30 cellular contexts compared by ENCODE assay signal in genomic region chr5:67297802-67298532, GRCh38.
"Had no signal": no experiment of that assay in that cellular context is flagged by ENCODE, and none has a peak within 500 bp of the region (broad histone marks: within the 10 kb centered on the region; RNA-seq: fewer than 3 reads in every experiment).

No MANE protein-coding gene starts in this region.

- H3K4me1 Mint-ChIP-seq: endodermal cell, memory B cell, naive B cell had no signal

- H3K27me3 ChIP-seq: dorsolateral prefrontal cortex, heart right ventricle, neutrophil, pancreas, right lobe of liver, suprapubic skin had no signal

- H3K9me3 ChIP-seq: heart right ventricle, lower lobe of right lung, mucosa of descending colon, neutrophil, pancreas, right lobe of liver, suprapubic skin had no signal

- H3K27ac ChIP-seq: epithelial cell of prostate, heart right ventricle, lower lobe of right lung, neutrophil, pancreas, right lobe of liver, suprapubic skin had no signal

- FAIRE-seq: colon, islet of Langerhans, pancreas, small intestine had no signal

- H3K4me3 Mint-ChIP-seq: endodermal cell; memory B cell; mesothelial cell of epicardium; naive B cell; natural killer cell treated with Interleukin-12 subunit alpha and Interleukin-12 subunit beta and Interleukin-15 and Interleukin-18, amount 100 ng/mL, for 72 hours; neural crest cell; stimulated activated naive B cell treated with anti-CD40 and anti-IgM and Interleukin-4, amounts not matched to agents 10 μg/mL and 1 μg/mL and 100 μg/mL, for 72 hours; stimulated activated naive CD8-positive, alpha-beta T cell treated with anti-CD3 and anti-CD28 coated beads, Interleukin-15, Interleukin-2, amounts not matched to agents 100 ng/mL and 50 ng/mL, for 24 hours; type B pancreatic cell had no signal

- DNase-seq: dorsolateral prefrontal cortex; effector CD4-positive, alpha-beta T cell; endodermal cell; foreskin melanocyte; glutamatergic neuron; heart right ventricle; hippocampal formation; left ventricle myocardium superior; lower lobe of right lung; mucosa of descending colon; naive B cell; pancreas; retina; right lobe of liver; small intestine; stimulated activated CD4-positive, alpha-beta T cell treated with anti-CD3 and anti-CD28 coated beads, Interleukin-15, amount 100 ng/mL, for 24 hours; stimulated activated CD4-positive, alpha-beta T cell treated with anti-CD3 and anti-CD28 coated beads, Interleukin-2, amount 100 ng/mL, for 48 hours; stimulated activated naive B cell treated with anti-CD40 and anti-IgM and Interleukin-4, amounts not matched to agents 10 μg/mL and 1 μg/mL and 100 μg/mL, for 72 hours had no signal

- H3K4me3 ChIP-seq: dorsolateral prefrontal cortex, heart right ventricle, lower lobe of right lung, mucosa of descending colon, pancreas, right lobe of liver, suprapubic skin had no signal

- H3K36me3 ChIP-seq: heart right ventricle, lower lobe of right lung, neutrophil, pancreas, right lobe of liver, suprapubic skin had no signal

- H3K9me3 Mint-ChIP-seq: endodermal cell; memory B cell; natural killer cell treated with Interleukin-12 subunit alpha and Interleukin-12 subunit beta and Interleukin-15 and Interleukin-18, amount 100 ng/mL, for 72 hours; stimulated activated naive B cell treated with anti-CD40 and anti-IgM and Interleukin-4, amounts not matched to agents 10 μg/mL and 1 μg/mL and 100 μg/mL, for 72 hours; stimulated activated naive CD8-positive, alpha-beta T cell treated with anti-CD3 and anti-CD28 coated beads, Interleukin-15, Interleukin-2, amounts not matched to agents 100 ng/mL and 50 ng/mL, for 24 hours had no signal

- ATAC-seq: esophagus mucosa; heart right ventricle; left ventricle myocardium superior; lower lobe of right lung; mucosa of descending colon; natural killer cell treated with Interleukin-12 subunit alpha and Interleukin-12 subunit beta and Interleukin-15 and Interleukin-18, amount 100 ng/mL, for 72 hours; pancreas; right lobe of liver; stimulated activated naive B cell treated with anti-CD40 and anti-IgM and Interleukin-4, amounts not matched to agents 10 μg/mL and 1 μg/mL and 100 μg/mL, for 72 hours had no signal

- H3K27ac Mint-ChIP-seq: endodermal cell; memory B cell; mesothelial cell of epicardium; naive B cell; natural killer cell treated with Interleukin-12 subunit alpha and Interleukin-12 subunit beta and Interleukin-15 and Interleukin-18, amount 100 ng/mL, for 72 hours; stimulated activated naive B cell treated with anti-CD40 and anti-IgM and Interleukin-4, amounts not matched to agents 10 μg/mL and 1 μg/mL and 100 μg/mL, for 72 hours; stimulated activated naive CD8-positive, alpha-beta T cell treated with anti-CD3 and anti-CD28 coated beads, Interleukin-15, Interleukin-2, amounts not matched to agents 100 ng/mL and 50 ng/mL, for 24 hours; type B pancreatic cell had no signal

- H3K4me1 ChIP-seq: pancreas, right lobe of liver had no signal
